35 cellular contexts compared by ENCODE assay signal in genomic region chr20:60750909-60751308, GRCh38.
"Had no signal": no experiment of that assay in that cellular context is flagged by ENCODE, and none has a peak within 500 bp of the region (broad histone marks: within the 10 kb centered on the region; RNA-seq: fewer than 3 reads in every experiment).

No MANE protein-coding gene starts in this region.

- H3K4me3 ChIP-seq: adrenal gland, body of pancreas, esophagus muscularis mucosa, gastrocnemius medialis had no signal

- H3K36me3 Mint-ChIP-seq: activated CD4-positive, alpha-beta memory T cell treated with anti-CD3 and anti-CD28 coated beads for 36 hours; activated CD8-positive, alpha-beta memory T cell treated with anti-CD3 and anti-CD28 coated beads, Interleukin-2, amount 10 ng/mL, durations not matched to agents 7 days and 5 days; activated naive CD4-positive, alpha-beta T cell treated with anti-CD3 and anti-CD28 coated beads, Interleukin-2, amount 50 U/mL, for 24 hours; activated naive CD8-positive, alpha-beta T cell treated with anti-CD3 and anti-CD28 coated beads for 36 hours had no signal

- ATAC-seq: activated CD4-positive, alpha-beta T cell treated with anti-CD3 and anti-CD28 coated beads for 36 hours; activated CD8-positive, alpha-beta memory T cell treated with anti-CD3 and anti-CD28 coated beads, Interleukin-2, amount 10 ng/mL, durations not matched to agents 7 days and 5 days; activated CD8-positive, alpha-beta T cell treated with anti-CD3 and anti-CD28 coated beads, Interleukin-2, amount 10 ng/mL, durations not matched to agents 7 days and 5 days; activated naive CD8-positive, alpha-beta T cell treated with anti-CD3 and anti-CD28 coated beads, Interleukin-2, amount 50 U/mL, for 24 hours; body of pancreas; effector memory CD8-positive, alpha-beta T cell; foreskin keratinocyte; gastrocnemius medialis; T-helper 17 cell had no signal

- H3K9me3 ChIP-seq: adrenal gland, body of pancreas, esophagus muscularis mucosa, gastrocnemius medialis had no signal

- H3K27ac ChIP-seq: adrenal gland, body of pancreas, esophagus muscularis mucosa, foreskin keratinocyte, gastrocnemius medialis, WERI-Rb-1 had no signal

- H3K27me3 Mint-ChIP-seq: activated CD4-positive, alpha-beta memory T cell treated with anti-CD3 and anti-CD28 coated beads for 36 hours; activated CD4-positive, alpha-beta T cell treated with anti-CD3 and anti-CD28 coated beads, Interleukin-2, amount 10 ng/mL, durations not matched to agents 24 days and 14 days; activated CD8-positive, alpha-beta memory T cell treated with anti-CD3 and anti-CD28 coated beads, Interleukin-2, amount 10 ng/mL, durations not matched to agents 7 days and 5 days; activated naive CD4-positive, alpha-beta T cell treated with anti-CD3 and anti-CD28 coated beads, Interleukin-2, amount 50 U/mL, for 24 hours; activated naive CD8-positive, alpha-beta T cell treated with anti-CD3 and anti-CD28 coated beads, Interleukin-2, amount 50 U/mL, for 24 hours had no signal

- H3K36me3 ChIP-seq: adrenal gland, esophagus muscularis mucosa, gastrocnemius medialis, WERI-Rb-1 had no signal

- H3K4me3 Mint-ChIP-seq: activated CD4-positive, alpha-beta memory T cell treated with anti-CD3 and anti-CD28 coated beads for 36 hours; activated CD4-positive, alpha-beta T cell treated with anti-CD3 and anti-CD28 coated beads for 36 hours; activated CD4-positive, alpha-beta T cell treated with anti-CD3 and anti-CD28 coated beads, Interleukin-2, amount 10 ng/mL, durations not matched to agents 24 days and 14 days; activated CD8-positive, alpha-beta memory T cell treated with anti-CD3 and anti-CD28 coated beads, Interleukin-2, amount 10 ng/mL, durations not matched to agents 7 days and 5 days; activated CD8-positive, alpha-beta T cell treated with anti-CD3 and anti-CD28 coated beads, Interleukin-2, amount 10 ng/mL, durations not matched to agents 7 days and 5 days; activated naive CD4-positive, alpha-beta T cell treated with anti-CD3 and anti-CD28 coated beads for 36 hours; activated naive CD4-positive, alpha-beta T cell treated with anti-CD3 and anti-CD28 coated beads, Interleukin-2, amount 50 U/mL, for 24 hours; activated naive CD8-positive, alpha-beta T cell treated with anti-CD3 and anti-CD28 coated beads for 36 hours; activated naive CD8-positive, alpha-beta T cell treated with anti-CD3 and anti-CD28 coated beads, Interleukin-2, amount 50 U/mL, for 24 hours; activated T-helper 1 cell treated with anti-CD3 and anti-CD28 coated beads, Interleukin-12 subunit alpha, Interleukin-12 subunit beta, Interleukin-2, Interleukin-4 antibody, amounts not matched to agents 30 ng/mL and 10 ng/mL and 1 ng/mL, durations not matched to agents 14 hours and 24 hours and 36 hours; effector memory CD8-positive, alpha-beta T cell; T-helper 17 cell; T-helper 2 cell treated with Interferon-gamma antibody and Interleukin-4, amounts not matched to agents 5 μg/mL and 100 μg/mL, for 36 hours had no signal

- H3K27ac Mint-ChIP-seq: activated CD4-positive, alpha-beta memory T cell treated with anti-CD3 and anti-CD28 coated beads for 36 hours; activated CD4-positive, alpha-beta T cell treated with anti-CD3 and anti-CD28 coated beads for 36 hours; activated CD4-positive, alpha-beta T cell treated with anti-CD3 and anti-CD28 coated beads, Interleukin-2, amount 10 ng/mL, durations not matched to agents 24 days and 14 days; activated CD8-positive, alpha-beta memory T cell treated with anti-CD3 and anti-CD28 coated beads, Interleukin-2, amount 10 ng/mL, durations not matched to agents 7 days and 5 days; activated CD8-positive, alpha-beta T cell treated with anti-CD3 and anti-CD28 coated beads, Interleukin-2, amount 10 ng/mL, durations not matched to agents 7 days and 5 days; activated naive CD4-positive, alpha-beta T cell treated with anti-CD3 and anti-CD28 coated beads for 36 hours; activated naive CD4-positive, alpha-beta T cell treated with anti-CD3 and anti-CD28 coated beads, Interleukin-2, amount 50 U/mL, for 24 hours; activated naive CD8-positive, alpha-beta T cell treated with anti-CD3 and anti-CD28 coated beads for 36 hours; activated naive CD8-positive, alpha-beta T cell treated with anti-CD3 and anti-CD28 coated beads, Interleukin-2, amount 50 U/mL, for 24 hours; activated T-helper 1 cell treated with anti-CD3 and anti-CD28 coated beads, Interleukin-12 subunit alpha, Interleukin-12 subunit beta, Interleukin-2, Interleukin-4 antibody, amounts not matched to agents 30 ng/mL and 10 ng/mL and 1 ng/mL, durations not matched to agents 14 hours and 24 hours and 36 hours; activated T-helper 2 cell treated with anti-CD3 and anti-CD28 coated beads, Interferon-gamma antibody, Interleukin-2, Interleukin-4, amounts not matched to agents 10 μg/mL and 5 μg/mL and 100 μg/mL, durations not matched to agents 14 hours and 24 hours and 36 hours; effector memory CD8-positive, alpha-beta T cell; T-helper 17 cell; T-helper 2 cell treated with Interferon-gamma antibody and Interleukin-4, amounts not matched to agents 5 μg/mL and 100 μg/mL, for 36 hours had no signal

- H3K4me1 ChIP-seq: adrenal gland, body of pancreas, esophagus muscularis mucosa, foreskin keratinocyte, gastrocnemius medialis had no signal

- DNase-seq: activated CD4-positive, alpha-beta memory T cell treated with anti-CD3 and anti-CD28 coated beads for 36 hours; activated CD4-positive, alpha-beta T cell treated with anti-CD3 and anti-CD28 coated beads for 36 hours; activated CD4-positive, alpha-beta T cell treated with anti-CD3 and anti-CD28 coated beads, Interleukin-2, amount 10 ng/mL, durations not matched to agents 24 days and 14 days; activated CD4-positive, CD25-positive, alpha-beta regulatory T cell; activated CD4-positive, CD25-positive, alpha-beta regulatory T cell treated with anti-CD3 and anti-CD28 coated beads, Interleukin-2, amount 50 U/mL, for 72 hours; activated CD8-positive, alpha-beta memory T cell treated with anti-CD3 and anti-CD28 coated beads, Interleukin-2, amount 10 ng/mL, durations not matched to agents 7 days and 5 days; activated CD8-positive, alpha-beta memory T cell treated with anti-CD3 and anti-CD28 coated beads, Interleukin-2, amount 50 U/mL, for 4 hours; activated CD8-positive, alpha-beta T cell treated with anti-CD3 and anti-CD28 coated beads, Interleukin-2, amount 10 ng/mL, durations not matched to agents 7 days and 5 days; activated effector memory CD4-positive, alpha-beta T cell treated with anti-CD3 and anti-CD28 coated beads, Interleukin-2, amount 50 U/mL, for 16 hours; activated naive CD4-positive, alpha-beta T cell treated with anti-CD3 and anti-CD28 coated beads for 36 hours; activated naive CD8-positive, alpha-beta T cell treated with anti-CD3 and anti-CD28 coated beads for 36 hours; activated naive CD8-positive, alpha-beta T cell treated with anti-CD3 and anti-CD28 coated beads, Interleukin-2, amount 50 U/mL, for 24 hours; activated T-cell treated with anti-CD3 and anti-CD28 coated beads, Interleukin-2, amount 50 U/mL, for 1 hour; activated T-cell treated with anti-CD3 and anti-CD28 coated beads, Interleukin-2, amount 50 U/mL, for 48 hours; adrenal gland; aorta; body of pancreas; cortex of kidney; dermis blood vessel endothelial cell; effector CD4-positive, alpha-beta T cell; effector memory CD8-positive, alpha-beta T cell; erythroblast; foreskin keratinocyte; gastrocnemius medialis; glutamatergic neuron; T-helper 1 cell; T-helper 17 cell; T1000; WERI-Rb-1 had no signal

- H3K9me3 Mint-ChIP-seq: activated CD4-positive, alpha-beta memory T cell treated with anti-CD3 and anti-CD28 coated beads for 36 hours; activated CD4-positive, alpha-beta T cell treated with anti-CD3 and anti-CD28 coated beads, Interleukin-2, amount 10 ng/mL, durations not matched to agents 24 days and 14 days; activated naive CD4-positive, alpha-beta T cell treated with anti-CD3 and anti-CD28 coated beads, Interleukin-2, amount 50 U/mL, for 24 hours; activated naive CD8-positive, alpha-beta T cell treated with anti-CD3 and anti-CD28 coated beads for 36 hours; activated naive CD8-positive, alpha-beta T cell treated with anti-CD3 and anti-CD28 coated beads, Interleukin-2, amount 50 U/mL, for 24 hours; activated T-helper 1 cell treated with anti-CD3 and anti-CD28 coated beads, Interleukin-12 subunit alpha, Interleukin-12 subunit beta, Interleukin-2, Interleukin-4 antibody, amounts not matched to agents 30 ng/mL and 10 ng/mL and 1 ng/mL, durations not matched to agents 14 hours and 24 hours and 36 hours; activated T-helper 2 cell treated with anti-CD3 and anti-CD28 coated beads, Interferon-gamma antibody, Interleukin-2, Interleukin-4, amounts not matched to agents 10 μg/mL and 5 μg/mL and 100 μg/mL, durations not matched to agents 14 hours and 24 hours and 36 hours; effector memory CD8-positive, alpha-beta T cell; T-helper 2 cell treated with Interferon-gamma antibody and Interleukin-4, amounts not matched to agents 5 μg/mL and 100 μg/mL, for 36 hours had no signal

- H3K27me3 ChIP-seq: adrenal gland, body of pancreas, esophagus muscularis mucosa, foreskin keratinocyte, gastrocnemius medialis had no signal

- H3K4me1 Mint-ChIP-seq: activated CD4-positive, alpha-beta T cell treated with anti-CD3 and anti-CD28 coated beads for 36 hours; activated CD4-positive, alpha-beta T cell treated with anti-CD3 and anti-CD28 coated beads, Interleukin-2, amount 10 ng/mL, durations not matched to agents 24 days and 14 days; activated CD8-positive, alpha-beta memory T cell treated with anti-CD3 and anti-CD28 coated beads, Interleukin-2, amount 10 ng/mL, durations not matched to agents 7 days and 5 days; activated naive CD4-positive, alpha-beta T cell treated with anti-CD3 and anti-CD28 coated beads, Interleukin-2, amount 50 U/mL, for 24 hours; activated naive CD8-positive, alpha-beta T cell treated with anti-CD3 and anti-CD28 coated beads for 36 hours; activated naive CD8-positive, alpha-beta T cell treated with anti-CD3 and anti-CD28 coated beads, Interleukin-2, amount 50 U/mL, for 24 hours; T-helper 17 cell had no signal

- FAIRE-seq: colon had no signal
